Comparison of ENCODE assay signal across 23 cellular contexts in the genomic region with DNA sequence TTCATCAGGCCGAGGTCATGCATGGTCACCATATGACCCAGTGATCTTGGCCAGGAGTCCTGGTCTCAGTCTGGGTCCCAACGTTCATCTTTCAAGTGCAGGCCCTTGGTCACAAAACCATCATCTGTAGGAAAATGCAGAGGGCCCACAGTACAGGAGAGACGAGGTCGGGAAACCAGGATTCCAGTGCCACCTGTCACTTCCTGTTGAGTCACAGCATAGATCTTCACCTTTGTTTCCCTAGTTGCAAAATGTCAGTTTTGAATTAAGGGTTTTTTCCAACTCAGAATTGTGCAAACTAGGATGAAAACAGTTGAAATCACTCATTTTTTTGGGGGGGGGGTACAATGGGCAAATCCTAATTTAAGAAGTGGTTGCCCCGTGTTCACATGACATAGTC.
A peak's percentile ranks its signal among the peaks of the same experiment; 100 is the strongest.
DNase-seq lines count a peak whose midpoint lies in the region; ATAC-seq lines count a peak whose summit lies in the region.
"Had no signal": no experiment of that assay in that cellular context is flagged by ENCODE, and none has a peak within 500 bp of the region (broad histone marks: within the 10 kb centered on the region; RNA-seq: fewer than 3 reads in every experiment).

No MANE protein-coding gene starts in this region.

- no peak for ATAC-seq in HG03460 (IDR thresholded peaks at IDR 0.05; ENCODE audit: unreplicated experiment)
- ATAC-seq in Right ventricle myocardium superior (ENCODE audit: poor library complexity) = no peak
- ATAC-seq: K562; right cardiac atrium; stimulated activated memory B cell treated with anti-CD40 and anti-IgM and Interleukin-4, amounts not matched to agents 10 μg/mL and 1 μg/mL and 100 μg/mL, for 72 hours had no signal

- intact Hi-C loops in Right ventricle myocardium superior (cut with DNase I) = no loop called here

- DNase-seq in DMS53 (lab: John Stamatoyannopoulos, UW) (peak; percentile 66), HT-29 (ENCODE audit: low spot score) (peak; percentile 14), SW 1271 (lab: John Stamatoyannopoulos, UW) (peak; percentile 10 to 54), glomerular visceral epithelial cell (ENCODE audit: extremely low spot score) (peak; percentile 35), GDM1 (lab: John Stamatoyannopoulos, UW) (no peak), Right ventricle myocardium superior (no peak)
- no peak for DNase-seq in central memory CD4-positive, alpha-beta T cell
- DNase-seq: ACHN; activated CD4-positive, alpha-beta T cell treated with anti-CD3 and anti-CD28 coated beads, Interleukin-2, amount 50 U/mL, for 48 hours; activated effector memory CD4-positive, alpha-beta T cell treated with anti-CD3 and anti-CD28 coated beads, Interleukin-2, amount 50 U/mL, for 16 hours; COR-L47; DND-41; effector CD4-positive, alpha-beta T cell; HFFc6; hypothalamus; NCI-H1436 treated with DMSO at 0.1 percent for 48 hours; NCI-H2171; NCI-H526 treated with DMSO at 0.1 percent for 48 hours; right cardiac atrium; stimulated activated CD4-positive, alpha-beta T cell treated with anti-CD3 and anti-CD28 coated beads, Interleukin-4, amount 100 ng/mL, for 1 hour had no signal

Comparison
In these comparisons a context has a peak if more than half of its experiments do, and no peak if none do; other contexts are left out.
1. DNase-seq: peak in DMS53 (single experiment), HT-29 (single experiment), SW 1271 (2 of 2) and glomerular visceral epithelial cell (single experiment); none in central memory CD4-positive, alpha-beta T cell (single experiment), GDM1 (single experiment) and Right ventricle myocardium superior (single experiment).